ENCODE assay signal across 18 cellular contexts in genomic region chr3:145197051-145197562, GRCh38.
DNase-seq lines count a peak whose midpoint lies in the region; ATAC-seq, FAIRE-seq and TF ChIP-seq lines count a peak whose summit lies in the region.
"Had no signal": no experiment of that assay in that cellular context is flagged by ENCODE, and none has a peak within 500 bp of the region (broad histone marks: within the 10 kb centered on the region; RNA-seq: fewer than 3 reads in every experiment).

No MANE protein-coding gene starts in this region.

- no peaks in the 10 kb centered on the region for H3K4me1 Mint-ChIP-seq in MCF 10A (ENCODE audit: insufficient read depth, unreplicated experiment)
- H3K4me1 Mint-ChIP-seq: GM23338 had no signal

- FAIRE-seq in GM12891 (lab: Jason Lieb, UNC) = no peak

- POLR2A ChIA-PET in MCF 10A (lab: Yijun Ruan, JAX) = no interaction called here

- no peak for ATAC-seq in RWPE2 (ENCODE audit: low read depth)
- ATAC-seq: GM23338, Panc1 had no signal

- H3K4me3 ChIP-seq in RWPE2 (ENCODE audit: severe bottlenecking) = no peak overlapping the region
- H3K4me3 ChIP-seq: GM23338 had no signal

- no peaks in the 10 kb centered on the region for H3K36me3 Mint-ChIP-seq in MCF 10A (ENCODE audit: insufficient read depth, unreplicated experiment)

- TF ChIP-seq CTCF in RWPE2 (IDR thresholded peaks at IDR 0.05; ENCODE audit: poor library complexity, severe bottlenecking) (no peak), MCF 10A (IDR thresholded peaks at IDR 0.05; ENCODE audit: unreplicated experiment) (no peak)

- no peaks in the 10 kb centered on the region for H3K27me3 Mint-ChIP-seq in MCF 10A (ENCODE audit: insufficient read depth, unreplicated experiment)

- no TSS peak for BruUV-seq in MCF 10A (replicated peaks; lab: Mats Ljungman, UMichigan)

- H3K9me3 ChIP-seq in RWPE2 (ENCODE audit: severe bottlenecking) = peaks cover 3% of the 10 kb centered on the region

- H3K4me1 ChIP-seq in RWPE2 (ENCODE audit: insufficient read depth, poor library complexity, severe bottlenecking) = no peaks in the 10 kb centered on the region

- H3K27ac ChIP-seq in RWPE2 (ENCODE audit: poor library complexity, severe bottlenecking) = no peak overlapping the region

- intact Hi-C loops in MCF 10A (cut with micrococcal nuclease) = no loop called here

- no peak overlapping the region for H3K27ac Mint-ChIP-seq in MCF 10A (ENCODE audit: low read depth, unreplicated experiment)
- H3K27ac Mint-ChIP-seq: GM23338, HFFc6 had no signal

- DNase-seq in DMS53 (lab: John Stamatoyannopoulos, UW) (peak; percentile 57), DMS53 treated with DMSO at 0.1 percent for 48 hours (lab: John Stamatoyannopoulos, UW; ENCODE audit: unreplicated experiment) (no peak), COR-L47 (lab: John Stamatoyannopoulos, UW) (peak; percentile 17), RWPE2 (ENCODE audit: low spot score) (peak; percentile 24), mucosa of gallbladder (ENCODE audit: low spot score) (peak; percentile 80), GM12891 (ENCODE audit: insufficient read length, low spot score) (no peak), amygdala (lab: John Stamatoyannopoulos, UW) (no peak), MCF 10A (ENCODE audit: unreplicated experiment) (no peak)
- DNase-seq: C1 segment of cervical spinal cord, GF-D8, HFFc6, KBM-7, NCI-H1048, NCI-H187 treated with DMSO at 0.1 percent for 48 hours, NCI-H526 treated with DMSO at 0.1 percent for 48 hours, SHP77 had no signal

- H3K27me3 ChIP-seq in RWPE2 (ENCODE audit: insufficient read depth, poor library complexity, severe bottlenecking) = no peaks in the 10 kb centered on the region

- TF ChIP-seq POLR2A in GM12891 (IDR thresholded peaks at IDR 0.05; ENCODE audit: low read depth, low read length) = no peak

- peaks cover 12% of the 10 kb centered on the region for H3K9me3 Mint-ChIP-seq in MCF 10A (ENCODE audit: unreplicated experiment)

- CTCF ChIA-PET in MCF 10A (lab: Yijun Ruan, JAX) = interaction anchor here (0.7 kb wide), 1 partner anchor 446 kb away, joined by 3 read pairs; no protein-coding TSS in a partner anchor

- no peaks in the 10 kb centered on the region for H3K36me3 ChIP-seq in RWPE2 (ENCODE audit: low read depth)

- H3K4me3 Mint-ChIP-seq in MCF 10A (ENCODE audit: unreplicated experiment) = no peak overlapping the region
- H3K4me3 Mint-ChIP-seq: GM23338, HFFc6 had no signal

TF ChIP-seq in GM12891, 5 proteins besides CTCF, POLR2A, EP300 and RAD21:
- TF ChIP-seq SPI1 (IDR thresholded peaks at IDR 0.05; ENCODE audit: low read depth, low read length) (no peak), POLR2AphosphoS5 (IDR thresholded peaks at IDR 0.05; ENCODE audit: low read depth, low read length) (no peak), POU2F2 (IDR thresholded peaks at IDR 0.05; ENCODE audit: low read depth, low read length) (no peak), PAX5 (IDR thresholded peaks at IDR 0.05; ENCODE audit: insufficient read depth, low read length, severe bottlenecking) (no peak), TAF1 (IDR thresholded peaks at IDR 0.05; ENCODE audit: low read depth, low read length) (no peak)

Comparison
In these comparisons a context has a peak if more than half of its experiments do, and no peak if none do; other contexts are left out.
1. DNase-seq: peak in DMS53 (single experiment), COR-L47 (single experiment), RWPE2 (single experiment) and mucosa of gallbladder (single experiment); none in DMS53 treated with DMSO at 0.1 percent for 48 hours (single experiment), GM12891 (single experiment), amygdala (0 of 56) and MCF 10A (single experiment).